Comparison of ENCODE assay signal across 19 cellular contexts in the genomic region with DNA sequence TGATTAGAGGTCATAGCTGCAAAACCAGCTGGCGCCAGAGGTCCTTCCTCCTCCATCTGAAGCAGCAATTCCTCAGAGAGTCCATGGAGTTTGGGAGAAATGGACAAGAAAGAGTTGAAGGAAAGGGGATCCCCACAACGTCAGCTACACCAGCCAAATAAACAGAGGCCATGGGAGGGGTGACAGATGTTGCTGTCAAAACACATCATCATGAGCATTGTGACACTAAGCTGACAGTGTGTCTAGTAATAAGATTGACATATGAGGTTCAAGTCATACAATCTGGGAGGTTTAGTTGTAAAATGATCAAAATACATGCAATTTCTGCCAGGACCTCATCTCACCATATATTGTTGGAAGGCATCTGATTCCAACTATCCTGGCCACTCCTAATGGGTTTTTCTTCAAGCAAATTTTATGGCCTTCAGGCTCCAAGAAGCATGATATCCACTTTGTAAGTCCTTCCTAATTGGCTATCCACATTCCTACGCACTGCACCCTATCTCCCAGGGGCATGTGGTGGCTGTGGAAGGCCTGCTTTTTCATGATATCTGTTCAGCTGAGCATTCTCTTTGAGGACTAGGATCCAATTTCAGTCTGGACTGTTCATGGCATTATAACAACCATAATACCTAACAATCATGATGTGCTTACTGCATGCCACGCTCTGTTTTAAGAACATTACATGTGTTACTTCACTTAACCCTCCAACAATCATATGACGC.
DNase-seq lines count a peak whose midpoint lies in the region; ATAC-seq and TF ChIP-seq lines count a peak whose summit lies in the region.
"Had no signal": no experiment of that assay in that cellular context is flagged by ENCODE, and none has a peak within 500 bp of the region (broad histone marks: within the 10 kb centered on the region; RNA-seq: fewer than 3 reads in every experiment).

No MANE protein-coding gene starts in this region.

- H3K9me3 ChIP-seq in CD8-positive, alpha-beta memory T cell (ENCODE audit: low read length), result no peaks in the 10 kb centered on the region
- no peaks in the 10 kb centered on the region for H3K9me3 ChIP-seq in CD4-positive, alpha-beta memory T cell (ENCODE audit: control insufficient read depth in 1 of 2, low read length in 2 of 2)
- H3K9me3 ChIP-seq: SK-N-SH had no signal

- H3K36me3 ChIP-seq in CD8-positive, alpha-beta memory T cell (ENCODE audit: insufficient read depth, low read length), result no peaks in the 10 kb centered on the region
- no peaks in the 10 kb centered on the region for H3K36me3 ChIP-seq in CD4-positive, alpha-beta memory T cell (ENCODE audit: insufficient read depth, low read length)
- H3K36me3 ChIP-seq: BLaER1 treated with 17β-estradiol and CSF1 and Interleukin-3, amounts not matched to agents 10 nM and 100 nM had no signal

- no peak overlapping the region for H3K4me3 ChIP-seq in CD8-positive, alpha-beta memory T cell (ENCODE audit: low read length)
- no peak overlapping the region for H3K4me3 ChIP-seq in CD4-positive, alpha-beta memory T cell (ENCODE audit: low read length in 2 of 2)
- H3K4me3 ChIP-seq: BLaER1 treated with 17β-estradiol and CSF1 and Interleukin-3, amounts not matched to agents 10 nM and 100 nM had no signal

- CTCF ChIA-PET in CD8-positive, alpha-beta memory T cell (lab: Charles Lee), result no interaction called here
- CTCF ChIA-PET in CD4-positive, alpha-beta memory T cell (lab: Charles Lee; ENCODE audit: partially characterized antibody), result no interaction called here

- H3K27me3 ChIP-seq in CD8-positive, alpha-beta memory T cell (ENCODE audit: insufficient read depth, low read length, poor library complexity, severe bottlenecking), result no peaks in the 10 kb centered on the region
- H3K27me3 ChIP-seq in CD4-positive, alpha-beta memory T cell (ENCODE audit: insufficient read depth, low read length), result no peaks in the 10 kb centered on the region
- H3K27me3 ChIP-seq: BLaER1 treated with 17β-estradiol and CSF1 and Interleukin-3, amounts not matched to agents 10 nM and 100 nM had no signal

- peak; percentile 64 for ATAC-seq in central memory CD8-positive, alpha-beta T cell (replicated peaks; ENCODE audit: extremely low read depth, poor library complexity, severe bottlenecking)
- ATAC-seq in natural killer cell (peak; percentile 62 to 78 (median 76)), HG03196 (IDR thresholded peaks at IDR 0.05; ENCODE audit: unreplicated experiment) (no peak)

- POLR2A ChIA-PET in CD8-positive, alpha-beta memory T cell (lab: Charles Lee), result interaction anchor here (0.6 kb wide), 1 partner anchor 321 kb away, joined by 5 read pairs; no protein-coding TSS in a partner anchor
- POLR2A ChIA-PET in CD4-positive, alpha-beta memory T cell (lab: Charles Lee; ENCODE audit: partially characterized antibody), result no interaction called here

- peaks cover 0 to 3% (median 0%) of the 10 kb centered on the region in 3 donors for H3K36me3 Mint-ChIP-seq in CD8-positive, alpha-beta memory T cell
- H3K36me3 Mint-ChIP-seq in central memory CD8-positive, alpha-beta T cell (ENCODE audit: insufficient read depth), result no peaks in the 10 kb centered on the region
- no peaks in the 10 kb centered on the region for H3K36me3 Mint-ChIP-seq in natural killer cell
- H3K36me3 Mint-ChIP-seq in CD4-positive, alpha-beta memory T cell, result no peaks in the 10 kb centered on the region

- DNase-seq in NCI-H2107 treated with DMSO at 0.1 percent for 48 hours (lab: John Stamatoyannopoulos, UW; ENCODE audit: unreplicated experiment), result peak; percentile 24
- no peak for DNase-seq in NCI-H2107 (lab: John Stamatoyannopoulos, UW)
- no peak for DNase-seq in CD8-positive, alpha-beta memory T cell
- no peak for DNase-seq in central memory CD8-positive, alpha-beta T cell (ENCODE audit: low spot score in 2 of 2)
- no peak for DNase-seq in natural killer cell
- no peak for DNase-seq in head of caudate nucleus
- no peak for DNase-seq in CD4-positive, alpha-beta memory T cell
- DNase-seq: DMS53, GDM1, NCI-H1092 treated with DMSO at 0.1 percent for 48 hours, NCI-H1436 treated with DMSO at 0.1 percent for 48 hours, NCI-H1930, NCI-H69, SIG-M5, SK-N-SH had no signal

- peak overlapping the region in 4 of 7 donors; percentile 40 to 74 (median 59) for H3K4me3 Mint-ChIP-seq in CD8-positive, alpha-beta memory T cell
- peak overlapping the region; percentile 35 for H3K4me3 Mint-ChIP-seq in central memory CD8-positive, alpha-beta T cell
- peak overlapping the region; percentile 74 for H3K4me3 Mint-ChIP-seq in natural killer cell
- H3K4me3 Mint-ChIP-seq in CD4-positive, alpha-beta memory T cell, result no peak overlapping the region

- peaks cover 0 to 2% of the 10 kb centered on the region in 2 donors for H3K27me3 Mint-ChIP-seq in CD8-positive, alpha-beta memory T cell
- H3K27me3 Mint-ChIP-seq in central memory CD8-positive, alpha-beta T cell, result no peaks in the 10 kb centered on the region
- H3K27me3 Mint-ChIP-seq in natural killer cell (ENCODE audit: low read depth in 2 of 2), result no peaks in the 10 kb centered on the region
- no peaks in the 10 kb centered on the region for H3K27me3 Mint-ChIP-seq in CD4-positive, alpha-beta memory T cell

- no peak for TF ChIP-seq CTCF in natural killer cell (IDR thresholded peaks at IDR 0.05)

- peak overlapping the region in 5 of 8 donors; percentile 15 to 87 (median 53) for H3K27ac Mint-ChIP-seq in CD8-positive, alpha-beta memory T cell
- H3K27ac Mint-ChIP-seq in central memory CD8-positive, alpha-beta T cell (ENCODE audit: low read depth), result peak overlapping the region; percentile 90
- H3K27ac Mint-ChIP-seq in natural killer cell, result peak overlapping the region; percentile 94 to 97
- H3K27ac Mint-ChIP-seq in CD4-positive, alpha-beta memory T cell, result peak overlapping the region in 1 of 7 donors; percentile 37

- H3K4me1 ChIP-seq in CD8-positive, alpha-beta memory T cell (ENCODE audit: insufficient read depth, low read length), result peaks cover 16% of the 10 kb centered on the region
- no peaks in the 10 kb centered on the region for H3K4me1 ChIP-seq in CD4-positive, alpha-beta memory T cell (ENCODE audit: insufficient read depth, low read length)
- H3K4me1 ChIP-seq: BLaER1 treated with 17β-estradiol and CSF1 and Interleukin-3, amounts not matched to agents 10 nM and 100 nM had no signal

- intact Hi-C loops in natural killer cell (cut with micrococcal nuclease), result loop anchor here (1.0 to 10.0 kb wide), 8 partner anchors 10 to 622 kb away; no protein-coding TSS in a partner anchor
- intact Hi-C loops in head of caudate nucleus (cut with DNase I), result no loop called here
- intact Hi-C loops in CD4-positive, alpha-beta memory T cell (cut with micrococcal nuclease), result no loop called here

- H3K27ac ChIP-seq in CD8-positive, alpha-beta memory T cell (ENCODE audit: low read depth, low read length), result no peak overlapping the region
- no peak overlapping the region for H3K27ac ChIP-seq in CD4-positive, alpha-beta memory T cell (ENCODE audit: low read depth, low read length)
- H3K27ac ChIP-seq: 22Rv1; BLaER1 treated with 17β-estradiol and CSF1 and Interleukin-3, amounts not matched to agents 10 nM and 100 nM; KMS-11 had no signal

- H3K9me3 Mint-ChIP-seq in CD8-positive, alpha-beta memory T cell, result no peaks in the 10 kb centered on the region
- H3K9me3 Mint-ChIP-seq in central memory CD8-positive, alpha-beta T cell, result no peaks in the 10 kb centered on the region
- H3K9me3 Mint-ChIP-seq in natural killer cell, result no peaks in the 10 kb centered on the region
- no peaks in the 10 kb centered on the region for H3K9me3 Mint-ChIP-seq in CD4-positive, alpha-beta memory T cell

- H3K4me1 Mint-ChIP-seq in CD8-positive, alpha-beta memory T cell, result peaks cover 28 to 35% (median 29%) of the 10 kb centered on the region in 3 donors
- H3K4me1 Mint-ChIP-seq in central memory CD8-positive, alpha-beta T cell, result peaks cover 30% of the 10 kb centered on the region
- peaks cover 54 to 79% of the 10 kb centered on the region in 2 donors for H3K4me1 Mint-ChIP-seq in natural killer cell
- peaks cover 0 to 4% (median 1%) of the 10 kb centered on the region in 4 donors for H3K4me1 Mint-ChIP-seq in CD4-positive, alpha-beta memory T cell

Comparison
In these comparisons a context has a peak if more than half of its experiments do, and no peak if none do; other contexts are left out.
1. H3K4me3 Mint-ChIP-seq: peak in CD8-positive, alpha-beta memory T cell (4 of 7), central memory CD8-positive, alpha-beta T cell (single experiment) and natural killer cell (single experiment); none in CD4-positive, alpha-beta memory T cell (0 of 8).